Comparison of ENCODE assay signal across 1 cellular context in genomic region chr5:64939772-64940510, GRCh38.
A peak's percentile ranks its signal among the peaks of the same experiment; 100 is the strongest.
TF ChIP-seq lines count a peak whose summit lies in the region.

No MANE protein-coding gene starts in this region.

TF ChIP-seq in HepG2, 621 proteins besides CTCF, POLR2A, EP300 and RAD21 (continued from another document and continues in another):
- TF ChIP-seq MLXIP (CRISPR knock-in tag; IDR thresholded peaks at IDR 0.05; ENCODE audit: borderline replicate concordance) (no peak), NKX3-1 (CRISPR knock-in tag; IDR thresholded peaks at IDR 0.05) (no peak), ZNF614 (CRISPR knock-in tag; IDR thresholded peaks at IDR 0.05; ENCODE audit: borderline replicate concordance) (peak; percentile 58; the same call in 1 of the 2 replicates), ZKSCAN5 (CRISPR knock-in tag; IDR thresholded peaks at IDR 0.05) (no peak), AGO2 (optimal IDR thresholded peaks at IDR 0.05; ENCODE audit: low read depth, low read length) (no peak), NFE2L2 (IDR thresholded peaks at IDR 0.05; ENCODE audit: low read length) (no peak), TEAD3 (CRISPR knock-in tag; optimal IDR thresholded peaks at IDR 0.05; ENCODE audit: borderline replicate concordance) (peak; percentile 32), ZNF441 (CRISPR knock-in tag; IDR thresholded peaks at IDR 0.05; ENCODE audit: borderline replicate concordance) (no peak), SRSF9 (IDR thresholded peaks at IDR 0.05; ENCODE audit: borderline replicate concordance, insufficient read depth, low read depth, low read length, poor library complexity, severe bottlenecking) (no peak), ZBTB10 (CRISPR knock-in tag; IDR thresholded peaks at IDR 0.05; ENCODE audit: borderline replicate concordance) (no peak), PLRG1 (conservative IDR thresholded peaks at IDR 0.05) (no peak), MIER2 (CRISPR knock-in tag; IDR thresholded peaks at IDR 0.05) (no peak), FOXC1 (CRISPR knock-in tag; IDR thresholded peaks at IDR 0.05; ENCODE audit: borderline replicate concordance) (0 out of 2 replicates have a peak, but pooled peaks have one; percentile 33), MBNL3 (CRISPR knock-in tag; conservative IDR thresholded peaks at IDR 0.05) (no peak), ZNF563 (CRISPR knock-in tag; IDR thresholded peaks at IDR 0.05) (peak; percentile 51; the same call in 1 of the 2 replicates), FOXP4 (CRISPR knock-in tag; IDR thresholded peaks at IDR 0.05) (peak; percentile 68), TIGD3 (CRISPR knock-in tag; IDR thresholded peaks at IDR 0.05; ENCODE audit: borderline replicate concordance) (no peak), ZBED4 (CRISPR knock-in tag; IDR thresholded peaks at IDR 0.05; ENCODE audit: borderline replicate concordance) (no peak), HNRNPLL (IDR thresholded peaks at IDR 0.05; ENCODE audit: low read depth, low read length, poor library complexity, severe bottlenecking) (no peak), BRD4 (CRISPR knock-in tag; IDR thresholded peaks at IDR 0.05) (no peak), FOXP1 (IDR thresholded peaks at IDR 0.05) (no peak), FOXP1 (CRISPR knock-in tag; IDR thresholded peaks at IDR 0.05) (peak; percentile 55; the same call in 1 of the 2 replicates), ZNF780A (CRISPR knock-in tag; IDR thresholded peaks at IDR 0.05) (no peak), NR2F1 (CRISPR knock-in tag; IDR thresholded peaks at IDR 0.05) (peak in 1 of 2 experiments; percentile 41; a peak in 1 of 4 replicates), U2AF2 (IDR thresholded peaks at IDR 0.05; ENCODE audit: low read depth, low read length) (no peak), NONO (IDR thresholded peaks at IDR 0.05) (no peak), NONO (CRISPR knock-in tag; conservative IDR thresholded peaks at IDR 0.05) (no peak), ZNF326 (CRISPR knock-in tag; IDR thresholded peaks at IDR 0.05; ENCODE audit: borderline replicate concordance) (no peak), FOSL1 (CRISPR knock-in tag; IDR thresholded peaks at IDR 0.05; ENCODE audit: borderline replicate concordance) (no peak), ZNF660 (CRISPR knock-in tag; IDR thresholded peaks at IDR 0.05; ENCODE audit: borderline replicate concordance, low read depth) (no peak)
- TF ChIP-seq, protein P1, sequence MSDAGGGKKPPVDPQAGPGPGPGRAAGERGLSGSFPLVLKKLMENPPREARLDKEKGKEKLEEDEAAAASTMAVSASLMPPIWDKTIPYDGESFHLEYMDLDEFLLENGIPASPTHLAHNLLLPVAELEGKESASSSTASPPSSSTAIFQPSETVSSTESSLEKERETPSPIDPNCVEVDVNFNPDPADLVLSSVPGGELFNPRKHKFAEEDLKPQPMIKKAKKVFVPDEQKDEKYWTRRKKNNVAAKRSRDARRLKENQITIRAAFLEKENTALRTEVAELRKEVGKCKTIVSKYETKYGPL (CRISPR knock-in tag; IDR thresholded peaks at IDR 0.05): no peak
- TF ChIP-seq, protein P2, sequence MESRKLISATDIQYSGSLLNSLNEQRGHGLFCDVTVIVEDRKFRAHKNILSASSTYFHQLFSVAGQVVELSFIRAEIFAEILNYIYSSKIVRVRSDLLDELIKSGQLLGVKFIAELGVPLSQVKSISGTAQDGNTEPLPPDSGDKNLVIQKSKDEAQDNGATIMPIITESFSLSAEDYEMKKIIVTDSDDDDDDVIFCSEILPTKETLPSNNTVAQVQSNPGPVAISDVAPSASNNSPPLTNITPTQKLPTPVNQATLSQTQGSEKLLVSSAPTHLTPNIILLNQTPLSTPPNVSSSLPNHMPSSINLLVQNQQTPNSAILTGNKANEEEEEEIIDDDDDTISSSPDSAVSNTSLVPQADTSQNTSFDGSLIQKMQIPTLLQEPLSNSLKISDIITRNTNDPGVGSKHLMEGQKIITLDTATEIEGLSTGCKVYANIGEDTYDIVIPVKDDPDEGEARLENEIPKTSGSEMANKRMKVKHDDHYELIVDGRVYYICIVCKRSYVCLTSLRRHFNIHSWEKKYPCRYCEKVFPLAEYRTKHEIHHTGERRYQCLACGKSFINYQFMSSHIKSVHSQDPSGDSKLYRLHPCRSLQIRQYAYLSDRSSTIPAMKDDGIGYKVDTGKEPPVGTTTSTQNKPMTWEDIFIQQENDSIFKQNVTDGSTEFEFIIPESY (CRISPR knock-in tag; IDR thresholded peaks at IDR 0.05): no peak
- TF ChIP-seq, protein P3, sequence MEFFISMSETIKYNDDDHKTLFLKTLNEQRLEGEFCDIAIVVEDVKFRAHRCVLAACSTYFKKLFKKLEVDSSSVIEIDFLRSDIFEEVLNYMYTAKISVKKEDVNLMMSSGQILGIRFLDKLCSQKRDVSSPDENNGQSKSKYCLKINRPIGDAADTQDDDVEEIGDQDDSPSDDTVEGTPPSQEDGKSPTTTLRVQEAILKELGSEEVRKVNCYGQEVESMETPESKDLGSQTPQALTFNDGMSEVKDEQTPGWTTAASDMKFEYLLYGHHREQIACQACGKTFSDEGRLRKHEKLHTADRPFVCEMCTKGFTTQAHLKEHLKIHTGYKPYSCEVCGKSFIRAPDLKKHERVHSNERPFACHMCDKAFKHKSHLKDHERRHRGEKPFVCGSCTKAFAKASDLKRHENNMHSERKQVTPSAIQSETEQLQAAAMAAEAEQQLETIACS (CRISPR knock-in tag; IDR thresholded peaks at IDR 0.05): no peak
- TF ChIP-seq, protein P4, sequence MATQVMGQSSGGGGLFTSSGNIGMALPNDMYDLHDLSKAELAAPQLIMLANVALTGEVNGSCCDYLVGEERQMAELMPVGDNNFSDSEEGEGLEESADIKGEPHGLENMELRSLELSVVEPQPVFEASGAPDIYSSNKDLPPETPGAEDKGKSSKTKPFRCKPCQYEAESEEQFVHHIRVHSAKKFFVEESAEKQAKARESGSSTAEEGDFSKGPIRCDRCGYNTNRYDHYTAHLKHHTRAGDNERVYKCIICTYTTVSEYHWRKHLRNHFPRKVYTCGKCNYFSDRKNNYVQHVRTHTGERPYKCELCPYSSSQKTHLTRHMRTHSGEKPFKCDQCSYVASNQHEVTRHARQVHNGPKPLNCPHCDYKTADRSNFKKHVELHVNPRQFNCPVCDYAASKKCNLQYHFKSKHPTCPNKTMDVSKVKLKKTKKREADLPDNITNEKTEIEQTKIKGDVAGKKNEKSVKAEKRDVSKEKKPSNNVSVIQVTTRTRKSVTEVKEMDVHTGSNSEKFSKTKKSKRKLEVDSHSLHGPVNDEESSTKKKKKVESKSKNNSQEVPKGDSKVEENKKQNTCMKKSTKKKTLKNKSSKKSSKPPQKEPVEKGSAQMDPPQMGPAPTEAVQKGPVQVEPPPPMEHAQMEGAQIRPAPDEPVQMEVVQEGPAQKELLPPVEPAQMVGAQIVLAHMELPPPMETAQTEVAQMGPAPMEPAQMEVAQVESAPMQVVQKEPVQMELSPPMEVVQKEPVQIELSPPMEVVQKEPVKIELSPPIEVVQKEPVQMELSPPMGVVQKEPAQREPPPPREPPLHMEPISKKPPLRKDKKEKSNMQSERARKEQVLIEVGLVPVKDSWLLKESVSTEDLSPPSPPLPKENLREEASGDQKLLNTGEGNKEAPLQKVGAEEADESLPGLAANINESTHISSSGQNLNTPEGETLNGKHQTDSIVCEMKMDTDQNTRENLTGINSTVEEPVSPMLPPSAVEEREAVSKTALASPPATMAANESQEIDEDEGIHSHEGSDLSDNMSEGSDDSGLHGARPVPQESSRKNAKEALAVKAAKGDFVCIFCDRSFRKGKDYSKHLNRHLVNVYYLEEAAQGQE (IDR thresholded peaks at IDR 0.05; ENCODE audit: borderline replicate concordance in 1 of 2, low read depth in 1 of 2, low read length in 2 of 2): no peak
- TF ChIP-seq, protein P5, sequence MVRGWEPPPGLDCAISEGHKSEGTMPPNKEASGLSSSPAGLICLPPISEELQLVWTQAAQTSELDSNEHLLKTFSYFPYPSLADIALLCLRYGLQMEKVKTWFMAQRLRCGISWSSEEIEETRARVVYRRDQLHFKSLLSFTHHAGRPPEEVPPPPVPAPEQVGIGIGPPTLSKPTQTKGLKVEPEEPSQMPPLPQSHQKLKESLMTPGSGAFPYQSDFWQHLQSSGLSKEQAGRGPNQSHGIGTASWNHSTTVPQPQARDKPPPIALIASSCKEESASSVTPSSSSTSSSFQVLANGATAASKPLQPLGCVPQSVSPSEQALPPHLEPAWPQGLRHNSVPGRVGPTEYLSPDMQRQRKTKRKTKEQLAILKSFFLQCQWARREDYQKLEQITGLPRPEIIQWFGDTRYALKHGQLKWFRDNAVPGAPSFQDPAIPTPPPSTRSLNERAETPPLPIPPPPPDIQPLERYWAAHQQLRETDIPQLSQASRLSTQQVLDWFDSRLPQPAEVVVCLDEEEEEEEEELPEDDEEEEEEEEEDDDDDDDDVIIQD (CRISPR knock-in tag; IDR thresholded peaks at IDR 0.05; ENCODE audit: low read depth): peak; percentile 67; the same call in 1 of the 2 replicates
